In the genomic region with DNA sequence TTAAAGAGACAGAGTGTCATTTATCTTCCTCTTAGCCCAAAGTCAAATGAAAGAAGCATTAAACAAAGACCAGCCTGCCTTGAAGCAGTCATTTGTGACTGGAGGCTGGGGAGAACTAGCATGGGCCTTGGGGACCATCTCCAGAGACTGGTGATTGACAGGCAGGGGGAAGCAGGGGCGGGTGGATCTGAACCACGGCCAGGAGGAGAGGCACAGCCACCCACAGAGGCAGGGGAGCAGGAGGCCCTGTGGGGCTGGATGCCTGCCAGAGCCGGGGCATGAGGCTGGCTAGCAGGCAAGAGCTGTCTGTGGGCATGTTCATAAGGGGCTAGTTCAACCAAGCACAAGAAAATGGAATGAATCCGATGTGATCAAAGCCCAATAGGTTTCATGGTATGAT, we compare ENCODE assay signal across 14 cellular contexts.
DNase-seq lines count a peak whose midpoint lies in the region; ATAC-seq and TF ChIP-seq lines count a peak whose summit lies in the region.
"Had no signal": no experiment of that assay in that cellular context is flagged by ENCODE, and none has a peak within 500 bp of the region (broad histone marks: within the 10 kb centered on the region; RNA-seq: fewer than 3 reads in every experiment).

No MANE protein-coding gene starts in this region.

- H4K20me1 ChIP-seq in mammary epithelial cell (ENCODE audit: insufficient read depth, low read length): no peaks in the 10 kb centered on the region

- H3K36me3 Mint-ChIP-seq in MCF 10A (ENCODE audit: insufficient read depth, unreplicated experiment) (peaks cover 8% of the 10 kb centered on the region), type B pancreatic cell (peaks cover 39% of the 10 kb centered on the region)
- H3K36me3 Mint-ChIP-seq: naive thymus-derived CD8-positive, alpha-beta T cell had no signal

- H3K4me1 ChIP-seq in mammary epithelial cell (ENCODE audit: insufficient read depth, low read length) (peaks cover 23% of the 10 kb centered on the region), gastrocnemius medialis (peaks cover 27 to 32% of the 10 kb centered on the region in 2 donors)

- H3K9ac ChIP-seq in mammary epithelial cell (ENCODE audit: insufficient read depth, low read length): no peak overlapping the region

- no peak for TF ChIP-seq POLR2A in gastrocnemius medialis (IDR thresholded peaks at IDR 0.05)

- whole genome bisulfite sequencing in mammary epithelial cell (ENCODE audit: low coverage, missing lambda C conversion rate): 13% methylated on average over 2 of the region's 4 CpGs

- BruUV-seq in MCF 10A (replicated peaks; lab: Mats Ljungman, UMichigan): no TSS peak
- BruUV-seq in mammary epithelial cell (replicated peaks; lab: Mats Ljungman, UMichigan): no TSS peak

- in situ Hi-C loops in mammary epithelial cell (cut with MboI; ENCODE audit: low sequenced_read_pairs in 2 of 2): no loop called here
- in situ Hi-C loops in gastrocnemius medialis (cut with MboI; ENCODE audit: low sequenced_read_pairs in 4 of 4): no loop called here

- no peaks in the 10 kb centered on the region for H3K9me3 Mint-ChIP-seq in MCF 10A (ENCODE audit: unreplicated experiment)
- no peaks in the 10 kb centered on the region for H3K9me3 Mint-ChIP-seq in type B pancreatic cell
- H3K9me3 Mint-ChIP-seq: naive thymus-derived CD8-positive, alpha-beta T cell had no signal

- no peak overlapping the region for H3K4me3 Mint-ChIP-seq in MCF 10A (ENCODE audit: unreplicated experiment)
- peak overlapping the region; percentile 30 for H3K4me3 Mint-ChIP-seq in type B pancreatic cell
- H3K4me3 Mint-ChIP-seq: naive thymus-derived CD8-positive, alpha-beta T cell had no signal

- H3K27ac Mint-ChIP-seq in MCF 10A (ENCODE audit: low read depth, unreplicated experiment) (no peak overlapping the region), type B pancreatic cell (peak overlapping the region; percentile 63)

- no peak overlapping the region for H2AFZ ChIP-seq in mammary epithelial cell (ENCODE audit: low read depth, low read length)

- no peaks in the 10 kb centered on the region for H3K27me3 ChIP-seq in mammary epithelial cell (ENCODE audit: insufficient read depth, low read length)
- no peaks in the 10 kb centered on the region for H3K27me3 ChIP-seq in gastrocnemius medialis

- H3K9me3 ChIP-seq in mammary epithelial cell (replicated peaks; ENCODE audit: insufficient read depth, low read length) (no peaks in the 10 kb centered on the region), gastrocnemius medialis (no peaks in the 10 kb centered on the region)
- H3K9me3 ChIP-seq: thoracic aorta had no signal

- no peak overlapping the region for H3K4me2 ChIP-seq in mammary epithelial cell (ENCODE audit: insufficient read depth, low read depth, low read length)

- H3K4me3 ChIP-seq in mammary epithelial cell (replicated peaks in 1 of 3; ENCODE audit: insufficient read depth in 1 of 3, low read depth in 2 of 3, low read length in 3 of 3) (no peak overlapping the region), gastrocnemius medialis (no peak overlapping the region)
- H3K4me3 ChIP-seq: dorsolateral prefrontal cortex, thoracic aorta had no signal

- H3K27ac ChIP-seq in mammary epithelial cell (ENCODE audit: insufficient read depth, low read depth, low read length) (no peak overlapping the region), gastrocnemius medialis (no peak overlapping the region)
- H3K27ac ChIP-seq: thoracic aorta had no signal

- POLR2A ChIA-PET in MCF 10A (lab: Yijun Ruan, JAX): interaction anchor here (1.3 to 3.0 kb wide), 2 partner anchors 13 to 62 kb away, joined by 3 to 19 read pairs; no protein-coding TSS in a partner anchor

- H3K4me1 Mint-ChIP-seq in MCF 10A (ENCODE audit: insufficient read depth, unreplicated experiment) (peaks cover 41% of the 10 kb centered on the region), type B pancreatic cell (ENCODE audit: unreplicated experiment) (peaks cover 74% of the 10 kb centered on the region)

- CTCF ChIA-PET in MCF 10A (lab: Yijun Ruan, JAX): interaction anchor here (0.6 to 47.3 kb wide), 2 partner anchors 69 to 475 kb away, joined by 3 to 1037 read pairs; a partner anchor contains a TSS
- CTCF ChIA-PET in mammary epithelial cell (lab: Charles Lee; ENCODE audit: low non-redundant PET): no interaction called here

- H3K36me3 ChIP-seq in mammary epithelial cell (ENCODE audit: insufficient read depth, low read length) (no peaks in the 10 kb centered on the region), gastrocnemius medialis (no peaks in the 10 kb centered on the region)
- H3K36me3 ChIP-seq: thoracic aorta had no signal

- ATAC-seq in gastrocnemius medialis (no peak), HG03469 (IDR thresholded peaks at IDR 0.05; ENCODE audit: unreplicated experiment) (no peak), HG02885 (IDR thresholded peaks at IDR 0.05; ENCODE audit: poor library complexity, unreplicated experiment) (no peak)
- ATAC-seq: naive thymus-derived CD8-positive, alpha-beta T cell had no signal

- DNase-seq in MCF 10A (ENCODE audit: unreplicated experiment): peak; percentile 62
- DNase-seq in mammary epithelial cell: no peak
- peak; percentile 15 for DNase-seq in NCI-H2227 treated with DMSO at 0.1 percent for 48 hours (lab: John Stamatoyannopoulos, UW)
- DNase-seq in globus pallidus (ENCODE audit: low spot score): peak; percentile 45
- no peak for DNase-seq in type B pancreatic cell (ENCODE audit: extremely low spot score, unreplicated experiment)
- no peak for DNase-seq in gastrocnemius medialis
- DNase-seq: activated CD4-positive, CD25-positive, alpha-beta regulatory T cell treated with anti-CD3 and anti-CD28 coated beads, Interleukin-2, amount 50 U/mL, for 72 hours; activated naive CD4-positive, alpha-beta T cell treated with Interleukin-2 at 50 U/mL for 16 hours; IMR-90; naive thymus-derived CD8-positive, alpha-beta T cell had no signal

- H3K27me3 Mint-ChIP-seq in MCF 10A (ENCODE audit: insufficient read depth, unreplicated experiment): no peaks in the 10 kb centered on the region
- H3K27me3 Mint-ChIP-seq in type B pancreatic cell: no peaks in the 10 kb centered on the region

- intact Hi-C loops in MCF 10A (cut with micrococcal nuclease) (no loop called here), mammary epithelial cell (cut with micrococcal nuclease) (no loop called here), gastrocnemius medialis (cut with DNase I; ENCODE audit: low total_unique reads) (no loop called here)

- TF ChIP-seq CTCF in MCF 10A (IDR thresholded peaks at IDR 0.05; ENCODE audit: unreplicated experiment) (no peak), mammary epithelial cell (conservative IDR thresholded peaks at IDR 0.05 in 1 of 2, IDR thresholded peaks at IDR 0.05 in 1 of 2; ENCODE audit: extremely low read depth in 1 of 2, insufficient read depth in 1 of 2, low read depth in 1 of 2, low read length in 2 of 2) (no peak), type B pancreatic cell (conservative IDR thresholded peaks at IDR 0.05) (no peak), gastrocnemius medialis (IDR thresholded peaks at IDR 0.05 in 4 of 5, conservative IDR thresholded peaks at IDR 0.05 in 1 of 5) (no peak)

- peaks cover 11% of the 10 kb centered on the region for H3K79me2 ChIP-seq in mammary epithelial cell (ENCODE audit: insufficient read depth, low read length)

- dilution Hi-C loops in mammary epithelial cell (cut with HindIII; ENCODE audit: low sequenced_read_pairs): no loop called here

Comparison
In these comparisons a context has a peak if more than half of its experiments do, and no peak if none do; other contexts are left out.
1. DNase-seq: peak in MCF 10A (single experiment), NCI-H2227 treated with DMSO at 0.1 percent for 48 hours (single experiment) and globus pallidus (single experiment); none in mammary epithelial cell (single experiment), type B pancreatic cell (single experiment) and gastrocnemius medialis (0 of 2).